1 cellular context compared by ENCODE assay signal in the genomic region with DNA sequence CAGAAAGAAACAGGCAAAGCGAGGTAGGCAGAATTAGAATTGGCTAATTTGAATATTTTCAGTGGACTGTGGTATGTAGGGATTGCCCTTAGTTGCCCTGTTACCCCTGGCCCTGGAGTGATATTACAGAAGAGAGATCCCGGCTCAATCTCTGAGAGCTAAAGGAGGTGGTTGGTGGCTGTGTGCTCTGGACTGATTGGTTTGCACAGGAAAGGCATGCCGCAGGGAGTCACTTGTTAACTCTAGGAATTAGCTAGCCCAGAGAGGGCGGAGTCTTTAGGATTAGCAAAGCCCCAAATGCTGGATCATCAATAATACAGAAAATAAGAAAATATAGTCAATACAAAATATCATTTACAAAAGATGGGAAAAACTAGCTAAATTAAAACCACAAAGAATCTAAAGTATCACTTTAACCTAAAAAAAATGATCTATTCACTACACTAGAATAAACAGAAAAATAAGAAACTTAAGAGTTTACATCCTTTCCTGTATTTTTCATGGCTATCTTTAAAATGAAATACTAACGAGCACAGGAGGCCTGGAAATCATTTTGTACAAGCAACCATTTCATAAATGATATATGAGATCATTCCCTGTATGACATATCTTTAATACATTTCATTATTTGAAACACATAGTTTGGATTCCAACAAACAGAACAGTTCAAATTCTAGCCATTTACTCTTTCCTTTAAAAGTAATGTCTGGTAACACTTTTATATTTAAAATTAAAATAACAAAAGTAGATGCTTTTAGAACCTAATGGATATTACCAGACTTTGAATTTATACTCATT.
TF ChIP-seq lines count a peak whose summit lies in the region.

No MANE protein-coding gene starts in this region.

TF ChIP-seq in SK-N-SH, 30 proteins besides CTCF, POLR2A, EP300 and RAD21:
- TF ChIP-seq YY1 (IDR thresholded peaks at IDR 0.05; ENCODE audit: low read depth), result peak; percentile 50; the same call in 1 of the 2 replicates
- peak; percentile 69 for TF ChIP-seq TCF12 (IDR thresholded peaks at IDR 0.05)
- TF ChIP-seq, protein P1, sequence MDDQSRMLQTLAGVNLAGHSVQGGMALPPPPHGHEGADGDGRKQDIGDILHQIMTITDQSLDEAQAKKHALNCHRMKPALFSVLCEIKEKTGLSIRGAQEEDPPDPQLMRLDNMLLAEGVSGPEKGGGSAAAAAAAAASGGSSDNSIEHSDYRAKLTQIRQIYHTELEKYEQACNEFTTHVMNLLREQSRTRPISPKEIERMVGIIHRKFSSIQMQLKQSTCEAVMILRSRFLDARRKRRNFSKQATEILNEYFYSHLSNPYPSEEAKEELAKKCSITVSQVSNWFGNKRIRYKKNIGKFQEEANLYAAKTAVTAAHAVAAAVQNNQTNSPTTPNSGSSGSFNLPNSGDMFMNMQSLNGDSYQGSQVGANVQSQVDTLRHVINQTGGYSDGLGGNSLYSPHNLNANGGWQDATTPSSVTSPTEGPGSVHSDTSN (IDR thresholded peaks at IDR 0.05), result peak; percentile 62
- peak; percentile 49; the same call in 1 of the 2 replicates for TF ChIP-seq TEAD4 (IDR thresholded peaks at IDR 0.05; ENCODE audit: borderline replicate concordance, insufficient read depth)
- TF ChIP-seq JUND (IDR thresholded peaks at IDR 0.05), result peak; percentile 50
- no peak for TF ChIP-seq SIN3A (IDR thresholded peaks at IDR 0.05; ENCODE audit: borderline replicate concordance, low read depth, low read length)
- TF ChIP-seq GABPA (IDR thresholded peaks at IDR 0.05; ENCODE audit: low read depth), result no peak
- TF ChIP-seq NFIC (IDR thresholded peaks at IDR 0.05; ENCODE audit: borderline replicate concordance), result peak; percentile 10; the same call in 1 of the 2 replicates
